2 cellular contexts compared by ENCODE assay signal in the genomic region with DNA sequence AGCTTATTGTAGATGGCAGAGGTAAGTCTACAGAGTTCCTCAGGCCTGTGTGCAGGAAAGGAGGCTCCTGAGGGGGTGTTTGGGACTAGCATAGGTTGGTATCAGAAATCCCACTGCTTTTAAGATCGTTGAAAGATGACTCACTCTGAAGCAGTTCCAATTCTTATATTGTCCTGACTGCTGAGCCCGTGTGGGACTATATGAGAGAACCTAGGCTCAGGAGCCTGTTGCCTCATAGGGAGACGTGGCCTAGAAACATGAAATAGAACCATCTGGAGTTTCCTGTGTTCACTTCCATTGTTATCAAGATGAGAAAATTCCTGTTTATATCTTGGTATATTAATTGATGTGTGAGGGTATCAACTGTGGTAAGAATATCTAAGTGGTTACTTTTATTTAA.
A peak's percentile ranks its signal among the peaks of the same experiment; 100 is the strongest.
TF ChIP-seq lines count a peak whose summit lies in the region.

No MANE protein-coding gene starts in this region.

TF ChIP-seq in IMR-90, 13 proteins besides CTCF, POLR2A, EP300 and RAD21:
- TF ChIP-seq FOS (IDR thresholded peaks at IDR 0.05; ENCODE audit: low read depth, low read length): no peak
- peak; percentile 56; the same call in 1 of the 2 replicates for TF ChIP-seq CEBPB (IDR thresholded peaks at IDR 0.05; ENCODE audit: low read depth, low read length)

TF ChIP-seq in WTC11, 78 proteins besides CTCF, POLR2A, EP300 and RAD21:
- TF ChIP-seq NR1H2 (CRISPR knock-in tag; IDR thresholded peaks at IDR 0.05): no peak
- TF ChIP-seq ZNF263 (CRISPR knock-in tag; IDR thresholded peaks at IDR 0.05; ENCODE audit: low read depth): no peak
- no peak for TF ChIP-seq MXD4 (CRISPR knock-in tag; IDR thresholded peaks at IDR 0.05; ENCODE audit: borderline replicate concordance)
- TF ChIP-seq NFE2L1 (CRISPR knock-in tag; IDR thresholded peaks at IDR 0.05): no peak
- no peak for TF ChIP-seq MYBL2 (CRISPR knock-in tag; IDR thresholded peaks at IDR 0.05)
- TF ChIP-seq ESRRA (CRISPR knock-in tag; IDR thresholded peaks at IDR 0.05; ENCODE audit: borderline replicate concordance): no peak
- TF ChIP-seq IRF2 (CRISPR knock-in tag; IDR thresholded peaks at IDR 0.05; ENCODE audit: borderline replicate concordance, low read depth): no peak
- TF ChIP-seq, protein P1, sequence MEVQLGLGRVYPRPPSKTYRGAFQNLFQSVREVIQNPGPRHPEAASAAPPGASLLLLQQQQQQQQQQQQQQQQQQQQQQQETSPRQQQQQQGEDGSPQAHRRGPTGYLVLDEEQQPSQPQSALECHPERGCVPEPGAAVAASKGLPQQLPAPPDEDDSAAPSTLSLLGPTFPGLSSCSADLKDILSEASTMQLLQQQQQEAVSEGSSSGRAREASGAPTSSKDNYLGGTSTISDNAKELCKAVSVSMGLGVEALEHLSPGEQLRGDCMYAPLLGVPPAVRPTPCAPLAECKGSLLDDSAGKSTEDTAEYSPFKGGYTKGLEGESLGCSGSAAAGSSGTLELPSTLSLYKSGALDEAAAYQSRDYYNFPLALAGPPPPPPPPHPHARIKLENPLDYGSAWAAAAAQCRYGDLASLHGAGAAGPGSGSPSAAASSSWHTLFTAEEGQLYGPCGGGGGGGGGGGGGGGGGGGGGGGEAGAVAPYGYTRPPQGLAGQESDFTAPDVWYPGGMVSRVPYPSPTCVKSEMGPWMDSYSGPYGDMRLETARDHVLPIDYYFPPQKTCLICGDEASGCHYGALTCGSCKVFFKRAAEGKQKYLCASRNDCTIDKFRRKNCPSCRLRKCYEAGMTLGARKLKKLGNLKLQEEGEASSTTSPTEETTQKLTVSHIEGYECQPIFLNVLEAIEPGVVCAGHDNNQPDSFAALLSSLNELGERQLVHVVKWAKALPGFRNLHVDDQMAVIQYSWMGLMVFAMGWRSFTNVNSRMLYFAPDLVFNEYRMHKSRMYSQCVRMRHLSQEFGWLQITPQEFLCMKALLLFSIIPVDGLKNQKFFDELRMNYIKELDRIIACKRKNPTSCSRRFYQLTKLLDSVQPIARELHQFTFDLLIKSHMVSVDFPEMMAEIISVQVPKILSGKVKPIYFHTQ (CRISPR knock-in tag; IDR thresholded peaks at IDR 0.05): no peak
- TF ChIP-seq CBFB (CRISPR knock-in tag; IDR thresholded peaks at IDR 0.05; ENCODE audit: low read depth): no peak
- no peak for TF ChIP-seq TCF7 (CRISPR knock-in tag; IDR thresholded peaks at IDR 0.05; ENCODE audit: low read depth)
- TF ChIP-seq, protein P2, sequence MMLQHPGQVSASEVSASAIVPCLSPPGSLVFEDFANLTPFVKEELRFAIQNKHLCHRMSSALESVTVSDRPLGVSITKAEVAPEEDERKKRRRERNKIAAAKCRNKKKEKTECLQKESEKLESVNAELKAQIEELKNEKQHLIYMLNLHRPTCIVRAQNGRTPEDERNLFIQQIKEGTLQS (CRISPR knock-in tag; conservative IDR thresholded peaks at IDR 0.05): no peak
- TF ChIP-seq, protein P3, sequence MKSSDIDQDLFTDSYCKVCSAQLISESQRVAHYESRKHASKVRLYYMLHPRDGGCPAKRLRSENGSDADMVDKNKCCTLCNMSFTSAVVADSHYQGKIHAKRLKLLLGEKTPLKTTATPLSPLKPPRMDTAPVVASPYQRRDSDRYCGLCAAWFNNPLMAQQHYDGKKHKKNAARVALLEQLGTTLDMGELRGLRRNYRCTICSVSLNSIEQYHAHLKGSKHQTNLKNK (CRISPR knock-in tag; IDR thresholded peaks at IDR 0.05): no peak
- TF ChIP-seq HMGA2 (CRISPR knock-in tag; IDR thresholded peaks at IDR 0.05): no peak
- TF ChIP-seq, protein P4, sequence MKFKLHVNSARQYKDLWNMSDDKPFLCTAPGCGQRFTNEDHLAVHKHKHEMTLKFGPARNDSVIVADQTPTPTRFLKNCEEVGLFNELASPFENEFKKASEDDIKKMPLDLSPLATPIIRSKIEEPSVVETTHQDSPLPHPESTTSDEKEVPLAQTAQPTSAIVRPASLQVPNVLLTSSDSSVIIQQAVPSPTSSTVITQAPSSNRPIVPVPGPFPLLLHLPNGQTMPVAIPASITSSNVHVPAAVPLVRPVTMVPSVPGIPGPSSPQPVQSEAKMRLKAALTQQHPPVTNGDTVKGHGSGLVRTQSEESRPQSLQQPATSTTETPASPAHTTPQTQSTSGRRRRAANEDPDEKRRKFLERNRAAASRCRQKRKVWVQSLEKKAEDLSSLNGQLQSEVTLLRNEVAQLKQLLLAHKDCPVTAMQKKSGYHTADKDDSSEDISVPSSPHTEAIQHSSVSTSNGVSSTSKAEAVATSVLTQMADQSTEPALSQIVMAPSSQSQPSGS (CRISPR knock-in tag; IDR thresholded peaks at IDR 0.05; ENCODE audit: borderline replicate concordance, low read depth): no peak
- TF ChIP-seq FOXJ3 (CRISPR knock-in tag; IDR thresholded peaks at IDR 0.05; ENCODE audit: borderline replicate concordance): no peak
- TF ChIP-seq, protein P5, sequence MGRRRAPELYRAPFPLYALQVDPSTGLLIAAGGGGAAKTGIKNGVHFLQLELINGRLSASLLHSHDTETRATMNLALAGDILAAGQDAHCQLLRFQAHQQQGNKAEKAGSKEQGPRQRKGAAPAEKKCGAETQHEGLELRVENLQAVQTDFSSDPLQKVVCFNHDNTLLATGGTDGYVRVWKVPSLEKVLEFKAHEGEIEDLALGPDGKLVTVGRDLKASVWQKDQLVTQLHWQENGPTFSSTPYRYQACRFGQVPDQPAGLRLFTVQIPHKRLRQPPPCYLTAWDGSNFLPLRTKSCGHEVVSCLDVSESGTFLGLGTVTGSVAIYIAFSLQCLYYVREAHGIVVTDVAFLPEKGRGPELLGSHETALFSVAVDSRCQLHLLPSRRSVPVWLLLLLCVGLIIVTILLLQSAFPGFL (CRISPR knock-in tag; IDR thresholded peaks at IDR 0.05; ENCODE audit: borderline replicate concordance): no peak
- no peak for TF ChIP-seq ZNF423 (CRISPR knock-in tag; IDR thresholded peaks at IDR 0.05)
- TF ChIP-seq SMAD3 (CRISPR knock-in tag; IDR thresholded peaks at IDR 0.05; ENCODE audit: borderline replicate concordance): no peak
- TF ChIP-seq, protein P6, sequence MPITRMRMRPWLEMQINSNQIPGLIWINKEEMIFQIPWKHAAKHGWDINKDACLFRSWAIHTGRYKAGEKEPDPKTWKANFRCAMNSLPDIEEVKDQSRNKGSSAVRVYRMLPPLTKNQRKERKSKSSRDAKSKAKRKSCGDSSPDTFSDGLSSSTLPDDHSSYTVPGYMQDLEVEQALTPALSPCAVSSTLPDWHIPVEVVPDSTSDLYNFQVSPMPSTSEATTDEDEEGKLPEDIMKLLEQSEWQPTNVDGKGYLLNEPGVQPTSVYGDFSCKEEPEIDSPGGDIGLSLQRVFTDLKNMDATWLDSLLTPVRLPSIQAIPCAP (CRISPR knock-in tag; IDR thresholded peaks at IDR 0.05): no peak
